8 cellular contexts compared by ENCODE assay signal in genomic region chr19:46786236-46787039, GRCh38. TPM values are rescaled to one million over a fixed set of nuclear protein-coding genes. Genes with fewer than 3 reads are reported as not detected.
DNase-seq lines count a peak whose midpoint lies in the region; ATAC-seq and TF ChIP-seq lines count a peak whose summit lies in the region.

No MANE protein-coding gene starts in this region.

- H3K27ac Mint-ChIP-seq in activated CD4-positive, alpha-beta T cell treated with anti-CD3 and anti-CD28 coated beads, Interleukin-2, amount 10 ng/mL, durations not matched to agents 24 days and 14 days: peak overlapping the region; percentile 93

- H3K27me3 ChIP-seq in BLaER1 treated with 17β-estradiol and CSF1 and Interleukin-3, amounts not matched to agents 10 nM and 100 nM: no peaks in the 10 kb centered on the region
- no peaks in the 10 kb centered on the region for H3K27me3 ChIP-seq in GM23248 (replicated peaks; ENCODE audit: insufficient read depth)
- H3K27me3 ChIP-seq in lower lobe of right lung (ENCODE audit: low read depth): no peaks in the 10 kb centered on the region

- H3K9ac ChIP-seq in BLaER1 treated with 17β-estradiol and CSF1 and Interleukin-3, amounts not matched to agents 10 nM and 100 nM: peak overlapping the region; percentile 88 to 99 (median 94)
- H3K9ac ChIP-seq in GM23248: peak overlapping the region; percentile 99

- WGBS in GM23248 (ENCODE audit: low coverage in 1 of 2, low lambda C conversion rate in 2 of 2, missing lambda C conversion rate in 2 of 2), 2 experiments: 1% methylated on average over 16 to 20 of the region's 20 CpGs

- H3K36me3 Mint-ChIP-seq in activated CD4-positive, alpha-beta T cell treated with anti-CD3 and anti-CD28 coated beads, Interleukin-2, amount 10 ng/mL, durations not matched to agents 24 days and 14 days (ENCODE audit: low read depth): peaks cover 58% of the 10 kb centered on the region

- H3K4me3 Mint-ChIP-seq in activated CD4-positive, alpha-beta T cell treated with anti-CD3 and anti-CD28 coated beads, Interleukin-2, amount 10 ng/mL, durations not matched to agents 24 days and 14 days: peak overlapping the region; percentile 94

- H3K9me2 ChIP-seq in GM23248 (ENCODE audit: insufficient read depth): no peaks in the 10 kb centered on the region

- intact Hi-C loops in activated CD4-positive, alpha-beta T cell treated with anti-CD3 and anti-CD28 coated beads, Interleukin-2, amount 10 ng/mL, durations not matched to agents 24 days and 14 days (cut with micrococcal nuclease): loop anchor here (1.0 to 10.0 kb wide), 7 partner anchors 34 to 488 kb away; partner anchors contain the start of genes INAFM1 and ZC3H4
- intact Hi-C loops in lower lobe of right lung (cut with DNase I): no loop called here

- DNase-seq in GM23248 (peak; percentile 92), NCI-H526 treated with DMSO at 0.1 percent for 48 hours (lab: John Stamatoyannopoulos, UW) (peak; percentile 41), dermis microvascular lymphatic vessel endothelial cell (ENCODE audit: low read depth in 2 of 2) (peak; percentile 29 to 82), lower lobe of right lung (peak; percentile 78)
- DNase-seq in activated CD4-positive, alpha-beta T cell treated with anti-CD3 and anti-CD28 coated beads, Interleukin-2, amount 10 ng/mL, durations not matched to agents 24 days and 14 days: peak; percentile 93
- peak; percentile 65 to 79 (median 77) for DNase-seq in stimulated activated CD4-positive, alpha-beta T cell treated with anti-CD3 and anti-CD28 coated beads, TNF-alpha, amount 100 ng/mL, for 48 hours (ENCODE audit: low read depth in 3 of 3)

- H3K79me2 ChIP-seq in GM23248 (ENCODE audit: insufficient read depth): peaks cover 81% of the 10 kb centered on the region

- H3K36me3 ChIP-seq in BLaER1 treated with 17β-estradiol and CSF1 and Interleukin-3, amounts not matched to agents 10 nM and 100 nM: peaks cover 21 to 48% (median 45%) of the 10 kb centered on the region in 11 experiments
- H3K36me3 ChIP-seq in GM23248 (ENCODE audit: low read depth) (peaks cover 15% of the 10 kb centered on the region; the same call in 1 of the 2 replicates), lower lobe of right lung (peaks cover 24% of the 10 kb centered on the region)

- H3K4me3 ChIP-seq in BLaER1 treated with 17β-estradiol and CSF1 and Interleukin-3, amounts not matched to agents 10 nM and 100 nM: peak overlapping the region; percentile 85 to 99 (median 96)
- H3K4me3 ChIP-seq in GM23248: peak overlapping the region; percentile 94
- peak overlapping the region; percentile 86 for H3K4me3 ChIP-seq in lower lobe of right lung

- ATAC-seq in lower lobe of right lung (peak; percentile 51 to 72), HG02870 (IDR thresholded peaks at IDR 0.05; ENCODE audit: unreplicated experiment) (no peak)

- H3F3A ChIP-seq in GM23248 (ENCODE audit: insufficient read depth): peaks cover 42% of the 10 kb centered on the region

- peaks cover 0 to 69% (median 60%) of the 10 kb centered on the region in 11 experiments; a peak in 19 of 22 replicates for H4K20me1 ChIP-seq in BLaER1 treated with 17β-estradiol and CSF1 and Interleukin-3, amounts not matched to agents 10 nM and 100 nM
- no peaks in the 10 kb centered on the region for H4K20me1 ChIP-seq in GM23248 (ENCODE audit: insufficient read depth)

- peaks cover 49% of the 10 kb centered on the region for H3K4me1 Mint-ChIP-seq in activated CD4-positive, alpha-beta T cell treated with anti-CD3 and anti-CD28 coated beads, Interleukin-2, amount 10 ng/mL, durations not matched to agents 24 days and 14 days

- no peak overlapping the region for H2AFZ ChIP-seq in GM23248

- H3K27me3 Mint-ChIP-seq in activated CD4-positive, alpha-beta T cell treated with anti-CD3 and anti-CD28 coated beads, Interleukin-2, amount 10 ng/mL, durations not matched to agents 24 days and 14 days: no peaks in the 10 kb centered on the region

- no peak for TF ChIP-seq CTCF in lower lobe of right lung (IDR thresholded peaks at IDR 0.05)

- H3K4me1 ChIP-seq in BLaER1 treated with 17β-estradiol and CSF1 and Interleukin-3, amounts not matched to agents 10 nM and 100 nM: peaks cover 49 to 65% (median 57%) of the 10 kb centered on the region in 10 experiments
- H3K4me1 ChIP-seq in GM23248 (ENCODE audit: insufficient read depth): peaks cover 22% of the 10 kb centered on the region
- peaks cover 38% of the 10 kb centered on the region for H3K4me1 ChIP-seq in lower lobe of right lung

- in situ Hi-C loops in GM23248 (cut with MboI): no loop called here

- H3K9me3 ChIP-seq in BLaER1 treated with 17β-estradiol and CSF1 and Interleukin-3, amounts not matched to agents 10 nM and 100 nM (replicated peaks in 1 of 11): no peaks in the 10 kb centered on the region
- no peaks in the 10 kb centered on the region for H3K9me3 ChIP-seq in GM23248 (ENCODE audit: low read depth)
- no peaks in the 10 kb centered on the region for H3K9me3 ChIP-seq in lower lobe of right lung

- H3K4me2 ChIP-seq in BLaER1 treated with 17β-estradiol and CSF1 and Interleukin-3, amounts not matched to agents 10 nM and 100 nM: peak overlapping the region; percentile 87 to 98 (median 94)
- peak overlapping the region; percentile 90 for H3K4me2 ChIP-seq in GM23248 (ENCODE audit: unreplicated experiment)

- H3K27ac ChIP-seq in BLaER1 treated with 17β-estradiol and CSF1 and Interleukin-3, amounts not matched to agents 10 nM and 100 nM: peak overlapping the region; percentile 55 to 97 (median 93)
- H3K27ac ChIP-seq in GM23248 (peak overlapping the region; percentile 95), lower lobe of right lung (peak overlapping the region; percentile 90)

- H3K9me3 Mint-ChIP-seq in activated CD4-positive, alpha-beta T cell treated with anti-CD3 and anti-CD28 coated beads, Interleukin-2, amount 10 ng/mL, durations not matched to agents 24 days and 14 days: no peaks in the 10 kb centered on the region

RNA-seq across cellular contexts. Expression of gene SLC1A5, which starts 2.0 kb away (rescaled TPM):
- total RNA-seq in GM23248 (2014; rRNA removed; shearing (Covaris generic)): 426 and 456 TPM in 2 replicates
- polyA plus RNA-seq in GM23248 (2016; fragmentation: Nextera tagmentation; extraction: Ambion mirVana): 367 and 393 TPM in 2 replicates
- total RNA-seq in activated CD4-positive, alpha-beta T cell treated with anti-CD3 and anti-CD28 coated beads, Interleukin-2, amount 10 ng/mL, durations not matched to agents 24 days and 14 days: 220 and 224 TPM in 2 replicates
- total RNA-seq in dermis microvascular lymphatic vessel endothelial cell (25.3 and 25.8 TPM in 2 replicates), lower lobe of right lung (120 TPM)

RNA-seq across cellular contexts. Expression of gene STRN4, which starts 40.2 kb away (rescaled TPM):
- 75.7 and 114 TPM in 2 replicates for total RNA-seq in GM23248 (2014; rRNA removed; shearing (Covaris generic))
- 44.4 and 45.9 TPM in 2 replicates for polyA plus RNA-seq in GM23248 (2016; fragmentation: Nextera tagmentation; extraction: Ambion mirVana)
- 101 and 107 TPM in 2 replicates for total RNA-seq in activated CD4-positive, alpha-beta T cell treated with anti-CD3 and anti-CD28 coated beads, Interleukin-2, amount 10 ng/mL, durations not matched to agents 24 days and 14 days
- total RNA-seq in dermis microvascular lymphatic vessel endothelial cell (68.2 and 108 TPM in 2 replicates), lower lobe of right lung (69.1 TPM)

RNA-seq across cellular contexts. Expression of gene FKRP, which starts 40.6 kb away (rescaled TPM):
- 32.1 and 41.5 TPM in 2 replicates for total RNA-seq in GM23248 (2014; rRNA removed; shearing (Covaris generic))
- 12.4 and 15.0 TPM in 2 replicates for polyA plus RNA-seq in GM23248 (2016; fragmentation: Nextera tagmentation; extraction: Ambion mirVana)
- 20.8 and 21.4 TPM in 2 replicates for total RNA-seq in activated CD4-positive, alpha-beta T cell treated with anti-CD3 and anti-CD28 coated beads, Interleukin-2, amount 10 ng/mL, durations not matched to agents 24 days and 14 days
- 8.9 and 15.2 TPM in 2 replicates for total RNA-seq in dermis microvascular lymphatic vessel endothelial cell
- 13.2 TPM for total RNA-seq in lower lobe of right lung

Comparison
In these comparisons a context has a peak if more than half of its experiments do, and no peak if none do; other contexts are left out.
1. DNase-seq: peak in every context shown above with its lines; median percentile 93 in activated CD4-positive, alpha-beta T cell treated with anti-CD3 and anti-CD28 coated beads, Interleukin-2, amount 10 ng/mL, durations not matched to agents 24 days and 14 days; 92 in GM23248; 78 in lower lobe of right lung; 77 in stimulated activated CD4-positive, alpha-beta T cell treated with anti-CD3 and anti-CD28 coated beads, TNF-alpha, amount 100 ng/mL, for 48 hours; 56 in dermis microvascular lymphatic vessel endothelial cell; 41 in NCI-H526 treated with DMSO at 0.1 percent for 48 hours.